10 cellular contexts compared by ENCODE assay signal in the genomic region with DNA sequence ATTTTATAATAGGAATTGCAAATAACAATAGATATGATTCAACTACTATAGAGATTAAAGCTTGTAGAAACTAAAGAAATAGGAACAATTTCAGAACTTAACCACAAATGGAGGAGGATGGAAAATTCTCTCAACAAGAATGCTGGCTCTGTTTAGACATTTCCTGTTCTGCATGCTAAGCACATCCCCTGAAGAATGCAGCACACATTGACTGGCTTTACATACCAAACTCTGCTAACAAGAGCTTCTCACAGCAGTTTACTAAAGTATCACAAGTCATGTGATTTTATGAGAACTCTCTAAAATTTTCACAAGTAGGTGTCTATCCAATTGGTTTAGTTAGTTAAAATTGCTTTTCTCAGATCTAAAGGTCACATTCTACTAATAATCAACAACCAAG.
DNase-seq lines count a peak whose midpoint lies in the region; ATAC-seq and TF ChIP-seq lines count a peak whose summit lies in the region.
"Had no signal": no experiment of that assay in that cellular context is flagged by ENCODE, and none has a peak within 500 bp of the region (broad histone marks: within the 10 kb centered on the region; RNA-seq: fewer than 3 reads in every experiment).

No MANE protein-coding gene starts in this region.

- DNase-seq in AG09319 (ENCODE audit: extremely low read depth, low read depth) = peak; percentile 68
- peak in 17 of 61 donors; percentile 2 to 64 (median 24) for DNase-seq in caudate nucleus (lab: John Stamatoyannopoulos, UW)
- DNase-seq in OCI-M1 (lab: John Stamatoyannopoulos, UW) = no peak
- no peak for DNase-seq in NCI-H526 treated with DMSO at 0.1 percent for 48 hours (lab: John Stamatoyannopoulos, UW)
- DNase-seq: activated naive CD4-positive, alpha-beta T cell; stimulated activated CD4-positive, alpha-beta T cell treated with anti-CD3 and anti-CD28 coated beads, Interleukin-15, amount 100 ng/mL, for 24 hours had no signal

- H3K9me3 ChIP-seq in HUES48 (ENCODE audit: control insufficient read depth, insufficient read depth, low read length) (no peaks in the 10 kb centered on the region), mesodermal cell (ENCODE audit: control insufficient read depth, low read length) (no peaks in the 10 kb centered on the region)

- H3K4me3 ChIP-seq in HUES48 (ENCODE audit: low read depth, low read length) = no peak overlapping the region
- H3K4me3 ChIP-seq in mesodermal cell (ENCODE audit: extremely low read depth, insufficient read depth, low read length, poor library complexity, severe bottlenecking) = no peak overlapping the region

- H3K27ac ChIP-seq in HUES48 (ENCODE audit: low read depth, low read length) (peak overlapping the region; percentile 51), caudate nucleus (ENCODE audit: low read depth, low read length) (peak overlapping the region; percentile 96), mesodermal cell (ENCODE audit: low read depth, low read length, severe bottlenecking) (peak overlapping the region; percentile 86)

- peaks cover 31% of the 10 kb centered on the region for H3K36me3 ChIP-seq in HUES48 (ENCODE audit: control insufficient read depth, insufficient read depth, low read length)
- H3K36me3 ChIP-seq in mesodermal cell (ENCODE audit: control insufficient read depth, insufficient read depth, low read length) = peaks cover 39% of the 10 kb centered on the region

- H3K9ac ChIP-seq in HUES48 (ENCODE audit: low read depth, low read length) = no peak overlapping the region

- ATAC-seq in GM18861 (IDR thresholded peaks at IDR 0.05; ENCODE audit: unreplicated experiment) (no peak), GM19467 (IDR thresholded peaks at IDR 0.05; ENCODE audit: unreplicated experiment) (no peak)

- TF ChIP-seq CTCF in AG09319 (IDR thresholded peaks at IDR 0.05; ENCODE audit: low read depth, low read length) = no peak

- H3K4me1 ChIP-seq in HUES48 (ENCODE audit: control insufficient read depth, insufficient read depth, low read length) (peaks cover 14% of the 10 kb centered on the region), mesodermal cell (ENCODE audit: control insufficient read depth, insufficient read depth, low read length, poor library complexity, severe bottlenecking) (peaks cover 19% of the 10 kb centered on the region)

- no peaks in the 10 kb centered on the region for H3K27me3 ChIP-seq in HUES48 (ENCODE audit: control insufficient read depth, insufficient read depth, low read length)
